In the genomic region with DNA sequence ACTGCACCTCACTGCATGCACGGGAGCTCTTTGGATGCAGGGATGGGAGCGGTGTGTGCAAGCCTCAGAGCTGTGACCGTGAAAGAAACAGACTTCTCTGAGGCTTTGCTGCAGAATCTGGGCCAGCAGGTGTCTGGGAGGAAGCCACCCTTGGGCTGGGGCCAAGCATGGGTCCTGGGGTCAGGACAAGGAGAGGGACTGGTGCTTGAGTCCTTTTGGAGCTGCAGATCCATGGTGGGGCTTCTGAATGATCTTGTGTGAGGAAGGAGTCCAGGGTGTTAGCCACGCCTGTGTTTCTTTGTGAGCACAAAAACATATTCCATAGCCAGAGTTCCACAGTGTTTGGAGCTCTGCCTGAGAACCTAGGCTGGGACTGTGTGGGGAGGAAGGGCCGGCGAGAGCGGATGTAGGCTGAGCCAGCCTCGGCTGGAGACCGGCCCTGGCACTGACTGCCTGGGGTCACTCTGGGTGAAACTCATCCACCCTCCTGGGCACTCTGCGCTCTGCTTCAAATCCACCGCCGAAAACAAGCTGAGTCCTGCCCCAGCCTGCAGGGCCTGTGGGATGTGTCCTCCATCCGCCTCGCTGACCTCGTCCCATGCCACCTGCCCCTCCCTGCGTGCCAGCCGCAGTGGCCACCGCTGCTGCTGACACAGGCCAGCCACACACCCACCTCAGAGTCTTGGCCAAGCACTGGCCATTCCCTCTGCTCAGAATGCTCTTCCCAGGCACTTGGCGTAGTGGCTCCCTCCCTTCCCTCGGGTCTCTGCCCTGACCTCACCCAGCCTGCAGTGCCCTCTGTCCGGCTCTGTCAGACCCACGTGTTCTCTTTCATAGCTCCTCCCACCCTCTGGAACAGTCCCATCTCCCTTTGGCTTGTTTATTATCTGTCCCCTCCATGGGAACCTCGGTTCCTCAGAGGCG, we compare ENCODE assay signal across 9 cellular contexts. TPM values are rescaled to one million over a fixed set of nuclear protein-coding genes. Genes with fewer than 3 reads are reported as not detected.
DNase-seq lines count a peak whose midpoint lies in the region; TF ChIP-seq lines count a peak whose summit lies in the region.
"Had no signal": no experiment of that assay in that cellular context is flagged by ENCODE, and none has a peak within 500 bp of the region (broad histone marks: within the 10 kb centered on the region; RNA-seq: fewer than 3 reads in every experiment).

No MANE protein-coding gene starts in this region.

- DNase-seq in G401 (ENCODE audit: low spot score) (peak; percentile 95), hypothalamus (lab: John Stamatoyannopoulos, UW) (peak in 46 of 51 donors; percentile 28 to 92 (median 75)), renal cortical epithelial cell (ENCODE audit: low read depth) (peak; percentile 84), NCI-H526 treated with DMSO at 0.1 percent for 48 hours (lab: John Stamatoyannopoulos, UW) (no peak), SKM-1 (lab: John Stamatoyannopoulos, UW; ENCODE audit: unreplicated experiment) (no peak), NCI-H748 treated with DMSO at 0.1 percent for 48 hours (lab: John Stamatoyannopoulos, UW) (no peak), HAP-1 (ENCODE audit: low spot score in 2 of 2) (no peak)
- DNase-seq: activated T-cell treated with anti-CD3 and anti-CD28 coated beads, Interleukin-2, amount 50 U/mL, for 24 hours had no signal

- H3K4me3 Mint-ChIP-seq in brain = no peak overlapping the region
- H3K4me3 Mint-ChIP-seq: activated T-cell treated with anti-CD3 and anti-CD28 coated beads, Interleukin-2, amount 50 U/mL, for 24 hours had no signal

- H3K36me3 Mint-ChIP-seq in brain = peaks cover 5% of the 10 kb centered on the region

- H3K4me1 ChIP-seq in HAP-1 = no peaks in the 10 kb centered on the region

- in situ Hi-C loops in G401 (cut with HindIII; ENCODE audit: low sequenced_read_pairs) (no loop called here), HAP-1 (cut with MboI; ENCODE audit: low sequenced_read_pairs) (no loop called here)

- peak overlapping the region in 4 of 5 experiments; percentile 53 to 91 (median 88) for H3K27ac Mint-ChIP-seq in brain

- no peaks in the 10 kb centered on the region for H3K9me3 Mint-ChIP-seq in brain
- H3K9me3 Mint-ChIP-seq: activated T-cell treated with anti-CD3 and anti-CD28 coated beads, Interleukin-2, amount 50 U/mL, for 24 hours had no signal

- H3K27me3 Mint-ChIP-seq in brain = peaks cover 4% of the 10 kb centered on the region
- H3K27me3 Mint-ChIP-seq: activated T-cell treated with anti-CD3 and anti-CD28 coated beads, Interleukin-2, amount 50 U/mL, for 24 hours had no signal

- H3K36me3 ChIP-seq in HAP-1 (replicated peaks) = no peaks in the 10 kb centered on the region

- H3K27me3 ChIP-seq in HAP-1 (ENCODE audit: low read depth) = no peaks in the 10 kb centered on the region

- peaks cover 36% of the 10 kb centered on the region for H3K4me1 Mint-ChIP-seq in brain

- no peak overlapping the region for H3K4me3 ChIP-seq in HAP-1

- TF ChIP-seq CTCF in brain (conservative IDR thresholded peaks at IDR 0.05) = no peak

- no peaks in the 10 kb centered on the region for H3K9me3 ChIP-seq in HAP-1

RNA-seq across cellular contexts. Expression of a gene that starts 26.7 kb away (rescaled TPM):
- 21.3 and 28.7 TPM in 2 replicates for total RNA-seq in G401 (2014; rRNA removed; shearing (Covaris generic))
- 73.3 TPM for polyA plus RNA-seq in brain (ENCODE audit: insufficient read depth, low read depth, low replicate concordance)
- 143 and 240 TPM in 2 replicates for total RNA-seq in renal cortical epithelial cell

Comparison
In these comparisons a context has a peak if more than half of its experiments do, and no peak if none do; other contexts are left out.
1. DNase-seq: peak in G401 (single experiment), hypothalamus (46 of 51) and renal cortical epithelial cell (single experiment); none in NCI-H526 treated with DMSO at 0.1 percent for 48 hours (single experiment), SKM-1 (single experiment), NCI-H748 treated with DMSO at 0.1 percent for 48 hours (single experiment) and HAP-1 (0 of 2).